8 cellular contexts compared by ENCODE assay signal in genomic region chr15:90571063-90571541, GRCh38. TPM values are rescaled to one million over a fixed set of nuclear protein-coding genes. Genes with fewer than 3 reads are reported as not detected.
DNase-seq lines count a peak whose midpoint lies in the region; ATAC-seq, FAIRE-seq and TF ChIP-seq lines count a peak whose summit lies in the region.

No MANE protein-coding gene starts in this region.

- H3K4me3 ChIP-seq in OCI-LY3 (ENCODE audit: low read length), result peak overlapping the region; percentile 61

- peaks cover 16% of the 10 kb centered on the region for H3K4me1 ChIP-seq in OCI-LY3 (ENCODE audit: low read length)

- no peaks in the 10 kb centered on the region for H3K27me3 Mint-ChIP-seq in activated CD4-positive, alpha-beta memory T cell treated with anti-CD3 and anti-CD28 coated beads, Interleukin-2, amount 10 ng/mL, durations not matched to agents 7 days and 5 days
- H3K27me3 Mint-ChIP-seq in activated CD4-positive, alpha-beta memory T cell treated with anti-CD3 and anti-CD28 coated beads for 36 hours, result no peaks in the 10 kb centered on the region
- no peaks in the 10 kb centered on the region for H3K27me3 Mint-ChIP-seq in stimulated activated naive B cell treated with anti-CD40 and anti-IgM and Interleukin-4, amounts not matched to agents 10 μg/mL and 1 μg/mL and 100 μg/mL, for 72 hours

- H3K36me3 ChIP-seq in OCI-LY3 (replicated peaks; ENCODE audit: low read depth, low read length), result no peaks in the 10 kb centered on the region

- no peak for TF ChIP-seq CTCF in OCI-LY3 (IDR thresholded peaks at IDR 0.05; ENCODE audit: low read depth, low read length)

- H4K20me1 ChIP-seq in OCI-LY3 (ENCODE audit: insufficient read depth, low read length), result no peaks in the 10 kb centered on the region

- peak overlapping the region; percentile 37 for H3K27ac Mint-ChIP-seq in activated CD4-positive, alpha-beta memory T cell treated with anti-CD3 and anti-CD28 coated beads, Interleukin-2, amount 10 ng/mL, durations not matched to agents 7 days and 5 days
- no peak overlapping the region for H3K27ac Mint-ChIP-seq in activated CD4-positive, alpha-beta memory T cell treated with anti-CD3 and anti-CD28 coated beads for 36 hours
- peak overlapping the region; percentile 73 for H3K27ac Mint-ChIP-seq in stimulated activated naive B cell treated with anti-CD40 and anti-IgM and Interleukin-4, amounts not matched to agents 10 μg/mL and 1 μg/mL and 100 μg/mL, for 72 hours

- H3K79me2 ChIP-seq in OCI-LY3 (ENCODE audit: low read length), result no peaks in the 10 kb centered on the region

- CTCF ChIA-PET in activated CD4-positive, alpha-beta memory T cell treated with anti-CD3 and anti-CD28 coated beads, Interleukin-2, amount 10 ng/mL, durations not matched to agents 7 days and 5 days (lab: Charles Lee), result interaction anchor here (0.5 to 0.6 kb wide), 2 partner anchors 45 to 266 kb away, joined by 3 to 4 read pairs; no protein-coding TSS in a partner anchor
- CTCF ChIA-PET in activated CD4-positive, alpha-beta memory T cell treated with anti-CD3 and anti-CD28 coated beads for 36 hours (lab: Charles Lee), result interaction anchor here (1.2 kb wide), 1 partner anchor 77 kb away, joined by 3 read pairs; no protein-coding TSS in a partner anchor

- no peak for DNase-seq in activated CD4-positive, alpha-beta memory T cell treated with anti-CD3 and anti-CD28 coated beads, Interleukin-2, amount 10 ng/mL, durations not matched to agents 7 days and 5 days
- no peak for DNase-seq in activated CD4-positive, alpha-beta memory T cell treated with anti-CD3 and anti-CD28 coated beads for 36 hours
- DNase-seq in globus pallidus (ENCODE audit: low spot score) (peak; percentile 94), epidermal melanocyte (ENCODE audit: insufficient read length, low spot score) (no peak), urothelium cell line (ENCODE audit: low spot score) (no peak)
- DNase-seq in stimulated activated naive B cell treated with anti-CD40 and anti-IgM and Interleukin-4, amounts not matched to agents 10 μg/mL and 1 μg/mL and 100 μg/mL, for 72 hours, result no peak
- DNase-seq in activated T-cell treated with anti-CD3 and anti-CD28 coated beads, Interleukin-2, amount 50 U/mL, for 1 hour, result no peak

- H2AFZ ChIP-seq in OCI-LY3 (ENCODE audit: low read depth, low read length), result 0 out of 2 replicates have a peak overlapping the region, but pooled peaks have one; percentile 9

- peaks cover 47% of the 10 kb centered on the region for H3K36me3 Mint-ChIP-seq in activated CD4-positive, alpha-beta memory T cell treated with anti-CD3 and anti-CD28 coated beads, Interleukin-2, amount 10 ng/mL, durations not matched to agents 7 days and 5 days (ENCODE audit: low read depth)
- H3K36me3 Mint-ChIP-seq in activated CD4-positive, alpha-beta memory T cell treated with anti-CD3 and anti-CD28 coated beads for 36 hours, result peaks cover 11% of the 10 kb centered on the region
- peaks cover 4 to 6% of the 10 kb centered on the region in 2 donors for H3K36me3 Mint-ChIP-seq in stimulated activated naive B cell treated with anti-CD40 and anti-IgM and Interleukin-4, amounts not matched to agents 10 μg/mL and 1 μg/mL and 100 μg/mL, for 72 hours

- H3K4me2 ChIP-seq in OCI-LY3 (ENCODE audit: low read length), result peak overlapping the region; percentile 73

- no peak overlapping the region for H3K4me3 Mint-ChIP-seq in activated CD4-positive, alpha-beta memory T cell treated with anti-CD3 and anti-CD28 coated beads, Interleukin-2, amount 10 ng/mL, durations not matched to agents 7 days and 5 days
- H3K4me3 Mint-ChIP-seq in activated CD4-positive, alpha-beta memory T cell treated with anti-CD3 and anti-CD28 coated beads for 36 hours, result no peak overlapping the region
- H3K4me3 Mint-ChIP-seq in stimulated activated naive B cell treated with anti-CD40 and anti-IgM and Interleukin-4, amounts not matched to agents 10 μg/mL and 1 μg/mL and 100 μg/mL, for 72 hours, result peak overlapping the region; percentile 28 to 62

- ATAC-seq in stimulated activated naive B cell treated with anti-CD40 and anti-IgM and Interleukin-4, amounts not matched to agents 10 μg/mL and 1 μg/mL and 100 μg/mL, for 72 hours (replicated peaks), result peak; percentile 87 to 92

- H3K9me3 Mint-ChIP-seq in activated CD4-positive, alpha-beta memory T cell treated with anti-CD3 and anti-CD28 coated beads, Interleukin-2, amount 10 ng/mL, durations not matched to agents 7 days and 5 days, result peaks cover 2% of the 10 kb centered on the region
- H3K9me3 Mint-ChIP-seq in activated CD4-positive, alpha-beta memory T cell treated with anti-CD3 and anti-CD28 coated beads for 36 hours, result no peaks in the 10 kb centered on the region
- no peaks in the 10 kb centered on the region for H3K9me3 Mint-ChIP-seq in stimulated activated naive B cell treated with anti-CD40 and anti-IgM and Interleukin-4, amounts not matched to agents 10 μg/mL and 1 μg/mL and 100 μg/mL, for 72 hours

- H3K27me3 ChIP-seq in OCI-LY3 (ENCODE audit: low read depth, low read length), result no peaks in the 10 kb centered on the region

- POLR2A ChIA-PET in activated CD4-positive, alpha-beta memory T cell treated with anti-CD3 and anti-CD28 coated beads, Interleukin-2, amount 10 ng/mL, durations not matched to agents 7 days and 5 days (lab: Charles Lee), result interaction anchor here (1.0 to 6.2 kb wide), 5 partner anchors 10 to 41 kb away, joined by 3 to 27 read pairs (median 7); partner anchors contain the start of gene CRTC3
- POLR2A ChIA-PET in activated CD4-positive, alpha-beta memory T cell treated with anti-CD3 and anti-CD28 coated beads for 36 hours (lab: Charles Lee), result no interaction called here

- intact Hi-C loops in activated CD4-positive, alpha-beta memory T cell treated with anti-CD3 and anti-CD28 coated beads for 36 hours (cut with micrococcal nuclease), result loop anchor here (5.0 kb wide), 1 partner anchor 34 kb away; no protein-coding TSS in a partner anchor

- no peak overlapping the region for H3K27ac ChIP-seq in OCI-LY3 (ENCODE audit: low read length)

- no peaks in the 10 kb centered on the region for H3K9me3 ChIP-seq in OCI-LY3 (ENCODE audit: insufficient read depth, low read length)

- H3K9ac ChIP-seq in OCI-LY3 (ENCODE audit: low read length), result peak overlapping the region; percentile 8

- no peak for FAIRE-seq in urothelium cell line (lab: Jason Lieb, UNC)

- H3K4me1 Mint-ChIP-seq in activated CD4-positive, alpha-beta memory T cell treated with anti-CD3 and anti-CD28 coated beads, Interleukin-2, amount 10 ng/mL, durations not matched to agents 7 days and 5 days, result peaks cover 83% of the 10 kb centered on the region
- H3K4me1 Mint-ChIP-seq in activated CD4-positive, alpha-beta memory T cell treated with anti-CD3 and anti-CD28 coated beads for 36 hours (ENCODE audit: low read depth), result peaks cover 66% of the 10 kb centered on the region
- H3K4me1 Mint-ChIP-seq in stimulated activated naive B cell treated with anti-CD40 and anti-IgM and Interleukin-4, amounts not matched to agents 10 μg/mL and 1 μg/mL and 100 μg/mL, for 72 hours, result peaks cover 31 to 57% of the 10 kb centered on the region in 2 donors

RNA-seq across cellular contexts. Expression of gene CRTC3, which starts 41.4 kb away (rescaled TPM):
- total RNA-seq in activated CD4-positive, alpha-beta memory T cell treated with anti-CD3 and anti-CD28 coated beads, Interleukin-2, amount 10 ng/mL, durations not matched to agents 7 days and 5 days, result 10 to 100 TPM; 86.0 to 89.3 TPM
- 10 to 100 TPM; 34.7 to 37.8 TPM for total RNA-seq in activated CD4-positive, alpha-beta memory T cell treated with anti-CD3 and anti-CD28 coated beads for 36 hours

Comparison
In these comparisons a context has a peak if more than half of its experiments do, and no peak if none do; other contexts are left out.
1. H3K4me3 Mint-ChIP-seq: peak in stimulated activated naive B cell treated with anti-CD40 and anti-IgM and Interleukin-4, amounts not matched to agents 10 μg/mL and 1 μg/mL and 100 μg/mL, for 72 hours (2 of 2); none in activated CD4-positive, alpha-beta memory T cell treated with anti-CD3 and anti-CD28 coated beads, Interleukin-2, amount 10 ng/mL, durations not matched to agents 7 days and 5 days (single experiment) and activated CD4-positive, alpha-beta memory T cell treated with anti-CD3 and anti-CD28 coated beads for 36 hours (single experiment).